Comparison of ENCODE assay signal across 19 cellular contexts in the genomic region with DNA sequence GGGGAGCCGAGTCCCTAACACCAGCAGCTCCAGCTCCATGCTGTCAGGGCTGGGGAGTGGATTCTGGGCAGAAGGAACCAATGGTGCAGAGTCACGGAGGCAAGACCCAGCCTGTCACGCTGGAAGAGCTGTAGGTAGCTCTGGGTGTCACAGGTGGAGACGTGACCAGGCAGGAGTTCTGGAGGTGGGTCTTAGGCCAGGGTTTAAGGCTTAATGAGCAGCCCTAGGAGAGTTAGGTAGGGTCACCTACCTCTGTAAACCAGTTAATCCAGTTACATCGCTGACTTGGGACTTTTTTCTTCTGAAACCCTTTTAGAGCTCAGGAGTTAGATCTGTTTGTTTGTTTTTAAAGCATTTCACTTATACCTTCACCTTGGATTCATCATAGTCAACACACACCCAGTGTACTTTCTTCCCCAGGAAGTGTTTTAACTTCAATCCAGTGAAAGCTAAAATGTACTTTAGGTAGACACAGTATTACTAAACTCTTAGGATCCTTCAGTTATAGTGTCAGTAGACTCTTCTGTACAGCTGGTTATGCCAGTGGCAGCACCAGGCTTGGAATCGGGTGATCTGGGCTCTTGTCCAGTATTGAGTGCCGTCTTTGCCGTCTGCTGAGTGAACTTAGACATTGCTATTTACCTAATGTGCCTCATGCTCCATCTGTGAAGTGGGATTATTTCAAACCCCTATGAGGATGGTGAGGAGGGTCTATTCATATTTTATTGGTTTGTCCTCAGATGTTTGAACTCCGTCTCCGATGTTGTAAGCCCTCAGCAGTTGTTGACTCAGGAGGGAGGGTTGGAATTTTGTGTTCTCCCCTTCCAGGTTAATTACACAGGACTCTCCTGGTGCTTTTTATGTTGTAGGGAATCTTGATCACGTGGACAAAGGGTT. TPM values are rescaled to one million over a fixed set of nuclear protein-coding genes. Genes with fewer than 3 reads are reported as not detected.
DNase-seq lines count a peak whose midpoint lies in the region; ATAC-seq, FAIRE-seq and TF ChIP-seq lines count a peak whose summit lies in the region.
"Had no signal": no experiment of that assay in that cellular context is flagged by ENCODE, and none has a peak within 500 bp of the region (broad histone marks: within the 10 kb centered on the region; RNA-seq: fewer than 3 reads in every experiment).

No MANE protein-coding gene starts in this region.

- H3K27me3 ChIP-seq in bronchial epithelial cell (ENCODE audit: control insufficient read depth, insufficient read depth, low read length) (no peaks in the 10 kb centered on the region), lower lobe of right lung (ENCODE audit: low read depth) (no peaks in the 10 kb centered on the region), upper lobe of right lung (no peaks in the 10 kb centered on the region), BE2C (no peaks in the 10 kb centered on the region)
- H3K27me3 ChIP-seq: tibial artery had no signal

- peaks cover 67% of the 10 kb centered on the region for H3K36me3 Mint-ChIP-seq in activated CD8-positive, alpha-beta T cell treated with anti-CD3 and anti-CD28 coated beads, Interleukin-2, amount 10 ng/mL, durations not matched to agents 7 days and 5 days (ENCODE audit: low read depth)
- peaks cover 69% of the 10 kb centered on the region for H3K36me3 Mint-ChIP-seq in activated CD8-positive, alpha-beta T cell treated with anti-CD3 and anti-CD28 coated beads for 36 hours (ENCODE audit: low read depth)

- intact Hi-C loops in activated CD8-positive, alpha-beta T cell treated with anti-CD3 and anti-CD28 coated beads for 36 hours (cut with micrococcal nuclease): no loop called here
- intact Hi-C loops in lower lobe of right lung (cut with DNase I): no loop called here
- intact Hi-C loops in upper lobe of right lung (cut with DNase I): no loop called here
- intact Hi-C loops in posterior vena cava (cut with DNase I): loop anchor here in 1 of 2 donors (10.0 kb wide), 1 partner anchor 51 kb away; no protein-coding TSS in a partner anchor

- no peak overlapping the region for H3K4me3 Mint-ChIP-seq in activated CD8-positive, alpha-beta T cell treated with anti-CD3 and anti-CD28 coated beads, Interleukin-2, amount 10 ng/mL, durations not matched to agents 7 days and 5 days
- no peak overlapping the region for H3K4me3 Mint-ChIP-seq in activated CD8-positive, alpha-beta T cell treated with anti-CD3 and anti-CD28 coated beads for 36 hours
- H3K4me3 Mint-ChIP-seq: dendritic cell treated with granulocyte-macrophage colony-stimulating factor and Interleukin-4, amounts not matched to agents 40 ng/mL and 50 ng/mL, for 4 days had no signal

- peaks cover 18% of the 10 kb centered on the region for H3K4me1 Mint-ChIP-seq in activated CD8-positive, alpha-beta T cell treated with anti-CD3 and anti-CD28 coated beads, Interleukin-2, amount 10 ng/mL, durations not matched to agents 7 days and 5 days (ENCODE audit: low read depth)
- peaks cover 3% of the 10 kb centered on the region for H3K4me1 Mint-ChIP-seq in activated CD8-positive, alpha-beta T cell treated with anti-CD3 and anti-CD28 coated beads for 36 hours (ENCODE audit: low read depth)

- no peak for ATAC-seq in activated CD8-positive, alpha-beta T cell treated with anti-CD3 and anti-CD28 coated beads, Interleukin-2, amount 10 ng/mL, durations not matched to agents 7 days and 5 days
- no peak for ATAC-seq in activated CD8-positive, alpha-beta T cell treated with anti-CD3 and anti-CD28 coated beads for 36 hours
- ATAC-seq in lower lobe of right lung: peak; percentile 45 to 51
- peak; percentile 54 for ATAC-seq in upper lobe of right lung
- ATAC-seq: Panc1, sciatic nerve had no signal

- H3K4me1 ChIP-seq in lower lobe of right lung (no peaks in the 10 kb centered on the region), upper lobe of right lung (peaks cover 13% of the 10 kb centered on the region), BE2C (no peaks in the 10 kb centered on the region)

- no peaks in the 10 kb centered on the region for H3K27me3 Mint-ChIP-seq in activated CD8-positive, alpha-beta T cell treated with anti-CD3 and anti-CD28 coated beads, Interleukin-2, amount 10 ng/mL, durations not matched to agents 7 days and 5 days (ENCODE audit: low read depth)
- H3K27me3 Mint-ChIP-seq in activated CD8-positive, alpha-beta T cell treated with anti-CD3 and anti-CD28 coated beads for 36 hours: no peaks in the 10 kb centered on the region
- H3K27me3 Mint-ChIP-seq: dendritic cell treated with granulocyte-macrophage colony-stimulating factor and Interleukin-4, amounts not matched to agents 40 ng/mL and 50 ng/mL, for 4 days had no signal

- H3K9me3 Mint-ChIP-seq in activated CD8-positive, alpha-beta T cell treated with anti-CD3 and anti-CD28 coated beads, Interleukin-2, amount 10 ng/mL, durations not matched to agents 7 days and 5 days (ENCODE audit: insufficient read depth): no peaks in the 10 kb centered on the region
- H3K9me3 Mint-ChIP-seq in activated CD8-positive, alpha-beta T cell treated with anti-CD3 and anti-CD28 coated beads for 36 hours: no peaks in the 10 kb centered on the region
- H3K9me3 Mint-ChIP-seq: dendritic cell treated with granulocyte-macrophage colony-stimulating factor and Interleukin-4, amounts not matched to agents 40 ng/mL and 50 ng/mL, for 4 days had no signal

- H3K27ac ChIP-seq in lower lobe of right lung (peak overlapping the region; percentile 2), upper lobe of right lung (peak overlapping the region; percentile 47)
- H3K27ac ChIP-seq: tibial artery had no signal

- no peak for TF ChIP-seq CTCF in activated CD8-positive, alpha-beta T cell treated with anti-CD3 and anti-CD28 coated beads for 36 hours (IDR thresholded peaks at IDR 0.05)
- no peak for TF ChIP-seq CTCF in bronchial epithelial cell (IDR thresholded peaks at IDR 0.05; ENCODE audit: insufficient read depth, low read length, severe bottlenecking)
- TF ChIP-seq CTCF in lower lobe of right lung (IDR thresholded peaks at IDR 0.05): no peak
- no peak for TF ChIP-seq CTCF in upper lobe of right lung (IDR thresholded peaks at IDR 0.05)
- TF ChIP-seq CTCF in BE2C (IDR thresholded peaks at IDR 0.05; ENCODE audit: low read depth, low read length): no peak

- no peak overlapping the region for H3K4me3 ChIP-seq in bronchial epithelial cell (ENCODE audit: low read depth, low read length)
- H3K4me3 ChIP-seq in lower lobe of right lung: no peak overlapping the region
- H3K4me3 ChIP-seq in upper lobe of right lung: no peak overlapping the region
- no peak overlapping the region for H3K4me3 ChIP-seq in BE2C (ENCODE audit: low read depth, low read length)
- H3K4me3 ChIP-seq: tibial artery had no signal

- CTCF ChIA-PET in activated CD8-positive, alpha-beta T cell treated with anti-CD3 and anti-CD28 coated beads, Interleukin-2, amount 10 ng/mL, durations not matched to agents 7 days and 5 days (lab: Charles Lee): interaction anchor here (1.1 to 1.2 kb wide), 2 partner anchors 22 to 148 kb away, joined by 3 read pairs; no protein-coding TSS in a partner anchor
- CTCF ChIA-PET in activated CD8-positive, alpha-beta T cell treated with anti-CD3 and anti-CD28 coated beads for 36 hours (lab: Charles Lee): interaction anchor here (0.6 to 1.2 kb wide), 2 partner anchors 21 to 23 kb away, joined by 3 read pairs; no protein-coding TSS in a partner anchor

- FAIRE-seq in bronchial epithelial cell (lab: Jason Lieb, UNC): peak; percentile 99
- FAIRE-seq: kidney had no signal

- H3K9me3 ChIP-seq in lower lobe of right lung (no peaks in the 10 kb centered on the region), upper lobe of right lung (no peaks in the 10 kb centered on the region), BE2C (no peaks in the 10 kb centered on the region)
- H3K9me3 ChIP-seq: tibial artery had no signal

- peak overlapping the region; percentile 47 for H3K27ac Mint-ChIP-seq in activated CD8-positive, alpha-beta T cell treated with anti-CD3 and anti-CD28 coated beads, Interleukin-2, amount 10 ng/mL, durations not matched to agents 7 days and 5 days
- no peak overlapping the region for H3K27ac Mint-ChIP-seq in activated CD8-positive, alpha-beta T cell treated with anti-CD3 and anti-CD28 coated beads for 36 hours
- H3K27ac Mint-ChIP-seq: dendritic cell treated with granulocyte-macrophage colony-stimulating factor and Interleukin-4, amounts not matched to agents 40 ng/mL and 50 ng/mL, for 4 days had no signal

- POLR2A ChIA-PET in activated CD8-positive, alpha-beta T cell treated with anti-CD3 and anti-CD28 coated beads, Interleukin-2, amount 10 ng/mL, durations not matched to agents 7 days and 5 days (lab: Charles Lee): no interaction called here
- POLR2A ChIA-PET in activated CD8-positive, alpha-beta T cell treated with anti-CD3 and anti-CD28 coated beads for 36 hours (lab: Charles Lee): no interaction called here

- H3K36me3 ChIP-seq in bronchial epithelial cell (ENCODE audit: control insufficient read depth, insufficient read depth, low read length) (peaks cover 22% of the 10 kb centered on the region), lower lobe of right lung (peaks cover 100% of the 10 kb centered on the region), upper lobe of right lung (peaks cover 89% of the 10 kb centered on the region), BE2C (peaks cover 74% of the 10 kb centered on the region)

- DNase-seq in activated CD8-positive, alpha-beta T cell treated with anti-CD3 and anti-CD28 coated beads, Interleukin-2, amount 10 ng/mL, durations not matched to agents 7 days and 5 days: no peak
- no peak for DNase-seq in activated CD8-positive, alpha-beta T cell treated with anti-CD3 and anti-CD28 coated beads for 36 hours
- DNase-seq in bronchial epithelial cell (ENCODE audit: low read depth) (peak; percentile 96), lower lobe of right lung (no peak), upper lobe of right lung (no peak), posterior vena cava (ENCODE audit: low spot score) (no peak), SK-N-DZ (ENCODE audit: low spot score) (no peak), BE2C (no peak)
- DNase-seq: activated gamma-delta T cell treated with Interleukin-2 at 50 U/mL for 16 hours; head of caudate nucleus; kidney; NCI-H69; stimulated activated CD4-positive, alpha-beta T cell treated with anti-CD3 and anti-CD28 coated beads, Interleukin-4, amount 100 ng/mL, for 1 hour; tibial artery had no signal

RNA-seq across cellular contexts. Expression of a gene that starts 31.0 kb away (rescaled TPM):
- total RNA-seq in activated CD8-positive, alpha-beta T cell treated with anti-CD3 and anti-CD28 coated beads, Interleukin-2, amount 10 ng/mL, durations not matched to agents 7 days and 5 days: not detected
- total RNA-seq in activated CD8-positive, alpha-beta T cell treated with anti-CD3 and anti-CD28 coated beads for 36 hours: not detected
- under 0.01 TPM in 1 of 2 replicates, not detected in the other for total RNA-seq in bronchial epithelial cell
- total RNA-seq in lower lobe of right lung: 1.2 TPM
- total RNA-seq in upper lobe of right lung: 0.90 TPM
- 1 to 10 TPM in 1 of 2 donors, under 1 TPM in 1; 0.71 to 3.0 TPM for total RNA-seq in posterior vena cava
- polyA plus RNA-seq in SK-N-DZ (2014; cell fraction: cytosol; rRNA removed): 0.07 TPM in 1 of 2 replicates, not detected in the other
- not detected in 2 replicates for polyA plus RNA-seq in SK-N-DZ (2014; cell fraction: nucleus; rRNA removed)
- 0.56 TPM for polyA plus RNA-seq in BE2C (2012; ENCODE audit: insufficient read depth, insufficient read length, low read depth)
- total RNA-seq: activated CD8-positive, alpha-beta memory T cell treated with anti-CD3 and anti-CD28 coated beads for 36 hours; mononuclear cell had no signal

Comparison
In these comparisons a context has a peak if more than half of its experiments do, and no peak if none do; other contexts are left out.
1. ATAC-seq: peak in lower lobe of right lung (2 of 2) and upper lobe of right lung (single experiment); none in activated CD8-positive, alpha-beta T cell treated with anti-CD3 and anti-CD28 coated beads, Interleukin-2, amount 10 ng/mL, durations not matched to agents 7 days and 5 days (single experiment) and activated CD8-positive, alpha-beta T cell treated with anti-CD3 and anti-CD28 coated beads for 36 hours (single experiment).